ENCODE assay signal across 1 cellular context in genomic region chr15:66633851-66634250, GRCh38.
TF ChIP-seq lines count a peak whose summit lies in the region.

No MANE protein-coding gene starts in this region.

TF ChIP-seq in K562, 482 proteins besides CTCF, POLR2A, EP300 and RAD21 (continued from another document):
- TF ChIP-seq, protein P1, sequence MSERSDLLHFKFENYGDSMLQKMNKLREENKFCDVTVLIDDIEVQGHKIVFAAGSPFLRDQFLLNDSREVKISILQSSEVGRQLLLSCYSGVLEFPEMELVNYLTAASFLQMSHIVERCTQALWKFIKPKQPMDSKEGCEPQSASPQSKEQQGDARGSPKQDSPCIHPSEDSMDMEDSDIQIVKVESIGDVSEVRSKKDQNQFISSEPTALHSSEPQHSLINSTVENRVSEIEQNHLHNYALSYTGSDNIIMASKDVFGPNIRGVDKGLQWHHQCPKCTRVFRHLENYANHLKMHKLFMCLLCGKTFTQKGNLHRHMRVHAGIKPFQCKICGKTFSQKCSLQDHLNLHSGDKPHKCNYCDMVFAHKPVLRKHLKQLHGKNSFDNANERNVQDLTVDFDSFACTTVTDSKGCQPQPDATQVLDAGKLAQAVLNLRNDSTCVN (CRISPR knock-in tag; IDR thresholded peaks at IDR 0.05) = no peak
- TF ChIP-seq BCOR (IDR thresholded peaks at IDR 0.05) (0 out of 2 replicates have a peak, but pooled peaks have one; percentile 33), RBM25 (IDR thresholded peaks at IDR 0.05; ENCODE audit: low read depth, low read length, severe bottlenecking) (peak; percentile 42), ZNF12 (CRISPR knock-in tag; IDR thresholded peaks at IDR 0.05) (no peak), YY1 (IDR thresholded peaks at IDR 0.05; ENCODE audit: borderline replicate concordance in 1 of 3, control insufficient read depth in 1 of 3, extremely low read depth in 1 of 3, insufficient read depth in 3 of 3, insufficient read length in 1 of 3, insufficient replicate concordance in 2 of 3, low read depth in 1 of 3, low read length in 2 of 3) (no peak), NCOA1 (IDR thresholded peaks at IDR 0.05; ENCODE audit: low read depth) (no peak), TEAD2 (tag; IDR thresholded peaks at IDR 0.05) (no peak), SRSF1 (IDR thresholded peaks at IDR 0.05; ENCODE audit: low read depth, low read length) (no peak), WHSC1 (IDR thresholded peaks at IDR 0.05; ENCODE audit: low read length) (no peak), CCNT2 (IDR thresholded peaks at IDR 0.05; ENCODE audit: borderline replicate concordance, extremely low read depth, insufficient read length, low read depth, low read length) (no peak)
